ENCODE assay signal across 1 cellular context in the genomic region with DNA sequence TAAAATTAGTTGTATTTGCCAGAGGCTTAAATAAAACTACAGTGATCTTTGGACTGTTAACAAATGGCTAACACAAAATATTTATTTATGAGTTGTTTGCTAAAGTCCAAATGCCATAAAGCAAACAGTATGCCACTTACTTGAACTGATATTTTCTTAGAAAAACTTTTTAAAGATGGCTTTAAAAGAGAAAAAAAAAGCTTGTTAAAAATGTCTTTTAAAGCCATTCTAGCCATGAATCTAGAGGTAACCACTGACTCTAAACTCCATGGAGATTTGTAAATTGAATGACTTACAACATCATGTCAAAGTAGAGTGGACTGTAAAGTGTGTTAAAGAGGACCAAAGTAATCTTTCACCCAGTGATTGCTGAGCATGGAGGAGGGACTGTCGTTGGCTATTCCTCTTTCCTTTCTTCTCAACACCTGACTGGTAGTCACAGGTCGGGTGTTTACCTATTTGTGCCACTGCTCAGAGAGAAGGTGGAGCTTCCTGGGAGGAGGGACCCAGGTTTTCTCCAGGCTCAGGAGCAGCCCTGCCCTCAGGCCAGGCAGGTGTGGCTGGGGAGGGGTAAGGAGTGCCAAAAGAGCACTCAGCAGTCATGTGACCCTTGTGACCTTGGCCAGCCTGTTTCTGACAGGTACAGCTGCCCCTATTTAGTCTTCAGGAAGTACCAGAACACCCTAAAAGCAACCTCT.
TF ChIP-seq lines count a peak whose summit lies in the region.

No MANE protein-coding gene starts in this region.

TF ChIP-seq in HepG2, 621 proteins besides CTCF, POLR2A, EP300 and RAD21 (continued from another document and continues in another):
- TF ChIP-seq, protein P1, sequence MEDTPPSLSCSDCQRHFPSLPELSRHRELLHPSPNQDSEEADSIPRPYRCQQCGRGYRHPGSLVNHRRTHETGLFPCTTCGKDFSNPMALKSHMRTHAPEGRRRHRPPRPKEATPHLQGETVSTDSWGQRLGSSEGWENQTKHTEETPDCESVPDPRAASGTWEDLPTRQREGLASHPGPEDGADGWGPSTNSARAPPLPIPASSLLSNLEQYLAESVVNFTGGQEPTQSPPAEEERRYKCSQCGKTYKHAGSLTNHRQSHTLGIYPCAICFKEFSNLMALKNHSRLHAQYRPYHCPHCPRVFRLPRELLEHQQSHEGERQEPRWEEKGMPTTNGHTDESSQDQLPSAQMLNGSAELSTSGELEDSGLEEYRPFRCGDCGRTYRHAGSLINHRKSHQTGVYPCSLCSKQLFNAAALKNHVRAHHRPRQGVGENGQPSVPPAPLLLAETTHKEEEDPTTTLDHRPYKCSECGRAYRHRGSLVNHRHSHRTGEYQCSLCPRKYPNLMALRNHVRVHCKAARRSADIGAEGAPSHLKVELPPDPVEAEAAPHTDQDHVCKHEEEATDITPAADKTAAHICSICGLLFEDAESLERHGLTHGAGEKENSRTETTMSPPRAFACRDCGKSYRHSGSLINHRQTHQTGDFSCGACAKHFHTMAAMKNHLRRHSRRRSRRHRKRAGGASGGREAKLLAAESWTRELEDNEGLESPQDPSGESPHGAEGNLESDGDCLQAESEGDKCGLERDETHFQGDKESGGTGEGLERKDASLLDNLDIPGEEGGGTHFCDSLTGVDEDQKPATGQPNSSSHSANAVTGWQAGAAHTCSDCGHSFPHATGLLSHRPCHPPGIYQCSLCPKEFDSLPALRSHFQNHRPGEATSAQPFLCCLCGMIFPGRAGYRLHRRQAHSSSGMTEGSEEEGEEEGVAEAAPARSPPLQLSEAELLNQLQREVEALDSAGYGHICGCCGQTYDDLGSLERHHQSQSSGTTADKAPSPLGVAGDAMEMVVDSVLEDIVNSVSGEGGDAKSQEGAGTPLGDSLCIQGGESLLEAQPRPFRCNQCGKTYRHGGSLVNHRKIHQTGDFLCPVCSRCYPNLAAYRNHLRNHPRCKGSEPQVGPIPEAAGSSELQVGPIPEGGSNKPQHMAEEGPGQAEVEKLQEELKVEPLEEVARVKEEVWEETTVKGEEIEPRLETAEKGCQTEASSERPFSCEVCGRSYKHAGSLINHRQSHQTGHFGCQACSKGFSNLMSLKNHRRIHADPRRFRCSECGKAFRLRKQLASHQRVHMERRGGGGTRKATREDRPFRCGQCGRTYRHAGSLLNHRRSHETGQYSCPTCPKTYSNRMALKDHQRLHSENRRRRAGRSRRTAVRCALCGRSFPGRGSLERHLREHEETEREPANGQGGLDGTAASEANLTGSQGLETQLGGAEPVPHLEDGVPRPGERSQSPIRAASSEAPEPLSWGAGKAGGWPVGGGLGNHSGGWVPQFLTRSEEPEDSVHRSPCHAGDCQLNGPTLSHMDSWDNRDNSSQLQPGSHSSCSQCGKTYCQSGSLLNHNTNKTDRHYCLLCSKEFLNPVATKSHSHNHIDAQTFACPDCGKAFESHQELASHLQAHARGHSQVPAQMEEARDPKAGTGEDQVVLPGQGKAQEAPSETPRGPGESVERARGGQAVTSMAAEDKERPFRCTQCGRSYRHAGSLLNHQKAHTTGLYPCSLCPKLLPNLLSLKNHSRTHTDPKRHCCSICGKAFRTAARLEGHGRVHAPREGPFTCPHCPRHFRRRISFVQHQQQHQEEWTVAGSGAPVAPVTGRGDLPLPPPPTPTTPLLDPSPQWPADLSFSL (CRISPR knock-in tag; IDR thresholded peaks at IDR 0.05) = no peak
- TF ChIP-seq HNRNPLL (IDR thresholded peaks at IDR 0.05; ENCODE audit: low read depth, low read length, poor library complexity, severe bottlenecking) (no peak), ZNF724P (CRISPR knock-in tag; IDR thresholded peaks at IDR 0.05; ENCODE audit: borderline replicate concordance) (no peak), MAFF (IDR thresholded peaks at IDR 0.05; ENCODE audit: low read depth, low read length) (no peak), SRSF9 (IDR thresholded peaks at IDR 0.05; ENCODE audit: borderline replicate concordance, insufficient read depth, low read depth, low read length, poor library complexity, severe bottlenecking) (no peak), HNF4A (CRISPR knock-in tag; IDR thresholded peaks at IDR 0.05) (peak; percentile 60), SOX13 (IDR thresholded peaks at IDR 0.05) (0 out of 2 replicates have a peak, but pooled peaks have one; percentile 16), SOX13 (CRISPR knock-in tag; conservative IDR thresholded peaks at IDR 0.05 in 1 of 2, IDR thresholded peaks at IDR 0.05 in 1 of 2) (no peak; a peak in 1 of 4 replicates), FOXA1 (IDR thresholded peaks at IDR 0.05) (no peak), FOXA1 (CRISPR knock-in tag; IDR thresholded peaks at IDR 0.05) (peak; percentile 80), SAP130 (CRISPR knock-in tag; IDR thresholded peaks at IDR 0.05; ENCODE audit: low read depth) (peak; percentile 77), FOXM1 (CRISPR knock-in tag; IDR thresholded peaks at IDR 0.05) (no peak), SP2 (CRISPR knock-in tag; IDR thresholded peaks at IDR 0.05) (no peak), ARHGAP35 (CRISPR knock-in tag; IDR thresholded peaks at IDR 0.05; ENCODE audit: borderline replicate concordance) (no peak), ZNF577 (CRISPR knock-in tag; IDR thresholded peaks at IDR 0.05; ENCODE audit: borderline replicate concordance, low read depth) (no peak), PHF8 (CRISPR knock-in tag; IDR thresholded peaks at IDR 0.05) (no peak), FOXK1 (CRISPR knock-in tag; IDR thresholded peaks at IDR 0.05; ENCODE audit: borderline replicate concordance, low read depth) (peak; percentile 73; the same call in 1 of the 2 replicates), ELF3 (CRISPR knock-in tag; IDR thresholded peaks at IDR 0.05) (peak; percentile 63; the same call in 1 of the 2 replicates), ZNF430 (CRISPR knock-in tag; IDR thresholded peaks at IDR 0.05) (no peak), CEBPB (IDR thresholded peaks at IDR 0.05; ENCODE audit: borderline replicate concordance, low read depth, low read length) (no peak), ZSCAN25 (CRISPR knock-in tag; IDR thresholded peaks at IDR 0.05) (no peak), HDAC2 (CRISPR knock-in tag; IDR thresholded peaks at IDR 0.05) (no peak), SATB2 (CRISPR knock-in tag; IDR thresholded peaks at IDR 0.05) (no peak), ZNF383 (CRISPR knock-in tag; IDR thresholded peaks at IDR 0.05; ENCODE audit: borderline replicate concordance) (no peak), CEBPG (CRISPR knock-in tag; IDR thresholded peaks at IDR 0.05) (peak; percentile 20; the same call in 1 of the 2 replicates), ZNF335 (CRISPR knock-in tag; IDR thresholded peaks at IDR 0.05) (no peak), ZNF644 (CRISPR knock-in tag; IDR thresholded peaks at IDR 0.05; ENCODE audit: low read depth) (0 out of 2 replicates have a peak, but pooled peaks have one; percentile 18), ZNF678 (CRISPR knock-in tag; IDR thresholded peaks at IDR 0.05) (no peak), SYNCRIP (IDR thresholded peaks at IDR 0.05; ENCODE audit: insufficient read depth, low read depth, low read length) (no peak), ZFP36 (IDR thresholded peaks at IDR 0.05; ENCODE audit: borderline replicate concordance, low read depth, low read length, partially characterized antibody) (no peak), MEIS1 (CRISPR knock-in tag; IDR thresholded peaks at IDR 0.05; ENCODE audit: borderline replicate concordance) (no peak), NFKBIZ (CRISPR knock-in tag; IDR thresholded peaks at IDR 0.05) (no peak), RELA (CRISPR knock-in tag; IDR thresholded peaks at IDR 0.05) (no peak)
- TF ChIP-seq, protein P2, sequence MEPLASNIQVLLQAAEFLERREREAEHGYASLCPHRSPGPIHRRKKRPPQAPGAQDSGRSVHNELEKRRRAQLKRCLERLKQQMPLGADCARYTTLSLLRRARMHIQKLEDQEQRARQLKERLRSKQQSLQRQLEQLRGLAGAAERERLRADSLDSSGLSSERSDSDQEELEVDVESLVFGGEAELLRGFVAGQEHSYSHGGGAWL (CRISPR knock-in tag; IDR thresholded peaks at IDR 0.05) = no peak
- TF ChIP-seq, protein P3, sequence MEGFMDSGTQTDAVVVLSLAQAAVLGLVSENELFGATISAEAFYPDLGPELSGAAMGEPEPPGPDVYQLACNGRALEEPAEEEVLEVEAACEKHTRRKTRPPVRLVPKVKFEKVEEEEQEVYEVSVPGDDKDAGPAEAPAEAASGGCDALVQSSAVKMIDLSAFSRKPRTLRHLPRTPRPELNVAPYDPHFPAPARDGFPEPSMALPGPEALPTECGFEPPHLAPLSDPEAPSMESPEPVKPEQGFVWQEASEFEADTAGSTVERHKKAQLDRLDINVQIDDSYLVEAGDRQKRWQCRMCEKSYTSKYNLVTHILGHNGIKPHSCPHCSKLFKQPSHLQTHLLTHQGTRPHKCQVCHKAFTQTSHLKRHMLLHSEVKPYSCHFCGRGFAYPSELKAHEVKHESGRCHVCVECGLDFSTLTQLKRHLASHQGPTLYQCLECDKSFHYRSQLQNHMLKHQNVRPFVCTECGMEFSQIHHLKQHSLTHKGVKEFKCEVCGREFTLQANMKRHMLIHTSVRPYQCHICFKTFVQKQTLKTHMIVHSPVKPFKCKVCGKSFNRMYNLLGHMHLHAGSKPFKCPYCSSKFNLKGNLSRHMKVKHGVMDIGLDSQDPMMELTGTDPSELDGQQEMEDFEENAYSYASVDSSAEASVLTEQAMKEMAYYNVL (CRISPR knock-in tag; IDR thresholded peaks at IDR 0.05; ENCODE audit: borderline replicate concordance) = no peak
- TF ChIP-seq, protein P4, sequence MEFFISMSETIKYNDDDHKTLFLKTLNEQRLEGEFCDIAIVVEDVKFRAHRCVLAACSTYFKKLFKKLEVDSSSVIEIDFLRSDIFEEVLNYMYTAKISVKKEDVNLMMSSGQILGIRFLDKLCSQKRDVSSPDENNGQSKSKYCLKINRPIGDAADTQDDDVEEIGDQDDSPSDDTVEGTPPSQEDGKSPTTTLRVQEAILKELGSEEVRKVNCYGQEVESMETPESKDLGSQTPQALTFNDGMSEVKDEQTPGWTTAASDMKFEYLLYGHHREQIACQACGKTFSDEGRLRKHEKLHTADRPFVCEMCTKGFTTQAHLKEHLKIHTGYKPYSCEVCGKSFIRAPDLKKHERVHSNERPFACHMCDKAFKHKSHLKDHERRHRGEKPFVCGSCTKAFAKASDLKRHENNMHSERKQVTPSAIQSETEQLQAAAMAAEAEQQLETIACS (CRISPR knock-in tag; IDR thresholded peaks at IDR 0.05) = no peak
- TF ChIP-seq, protein P5, sequence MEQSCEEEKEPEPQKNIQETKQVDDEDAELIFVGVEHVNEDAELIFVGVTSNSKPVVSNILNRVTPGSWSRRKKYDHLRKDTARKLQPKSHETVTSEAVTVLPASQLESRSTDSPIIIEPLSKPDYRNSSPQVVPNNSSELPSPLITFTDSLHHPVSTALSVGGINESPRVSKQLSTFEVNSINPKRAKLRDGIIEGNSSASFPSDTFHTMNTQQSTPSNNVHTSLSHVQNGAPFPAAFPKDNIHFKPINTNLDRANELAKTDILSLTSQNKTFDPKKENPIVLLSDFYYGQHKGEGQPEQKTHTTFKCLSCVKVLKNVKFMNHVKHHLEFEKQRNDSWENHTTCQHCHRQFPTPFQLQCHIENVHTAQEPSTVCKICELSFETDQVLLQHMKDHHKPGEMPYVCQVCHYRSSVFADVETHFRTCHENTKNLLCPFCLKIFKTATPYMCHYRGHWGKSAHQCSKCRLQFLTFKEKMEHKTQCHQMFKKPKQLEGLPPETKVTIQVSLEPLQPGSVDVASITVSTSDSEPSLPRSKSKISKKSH (CRISPR knock-in tag; IDR thresholded peaks at IDR 0.05; ENCODE audit: borderline replicate concordance) = no peak
- TF ChIP-seq, protein P6, sequence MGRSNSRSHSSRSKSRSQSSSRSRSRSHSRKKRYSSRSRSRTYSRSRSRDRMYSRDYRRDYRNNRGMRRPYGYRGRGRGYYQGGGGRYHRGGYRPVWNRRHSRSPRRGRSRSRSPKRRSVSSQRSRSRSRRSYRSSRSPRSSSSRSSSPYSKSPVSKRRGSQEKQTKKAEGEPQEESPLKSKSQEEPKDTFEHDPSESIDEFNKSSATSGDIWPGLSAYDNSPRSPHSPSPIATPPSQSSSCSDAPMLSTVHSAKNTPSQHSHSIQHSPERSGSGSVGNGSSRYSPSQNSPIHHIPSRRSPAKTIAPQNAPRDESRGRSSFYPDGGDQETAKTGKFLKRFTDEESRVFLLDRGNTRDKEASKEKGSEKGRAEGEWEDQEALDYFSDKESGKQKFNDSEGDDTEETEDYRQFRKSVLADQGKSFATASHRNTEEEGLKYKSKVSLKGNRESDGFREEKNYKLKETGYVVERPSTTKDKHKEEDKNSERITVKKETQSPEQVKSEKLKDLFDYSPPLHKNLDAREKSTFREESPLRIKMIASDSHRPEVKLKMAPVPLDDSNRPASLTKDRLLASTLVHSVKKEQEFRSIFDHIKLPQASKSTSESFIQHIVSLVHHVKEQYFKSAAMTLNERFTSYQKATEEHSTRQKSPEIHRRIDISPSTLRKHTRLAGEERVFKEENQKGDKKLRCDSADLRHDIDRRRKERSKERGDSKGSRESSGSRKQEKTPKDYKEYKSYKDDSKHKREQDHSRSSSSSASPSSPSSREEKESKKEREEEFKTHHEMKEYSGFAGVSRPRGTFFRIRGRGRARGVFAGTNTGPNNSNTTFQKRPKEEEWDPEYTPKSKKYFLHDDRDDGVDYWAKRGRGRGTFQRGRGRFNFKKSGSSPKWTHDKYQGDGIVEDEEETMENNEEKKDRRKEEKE (IDR thresholded peaks at IDR 0.05) = no peak
- TF ChIP-seq, protein P7, sequence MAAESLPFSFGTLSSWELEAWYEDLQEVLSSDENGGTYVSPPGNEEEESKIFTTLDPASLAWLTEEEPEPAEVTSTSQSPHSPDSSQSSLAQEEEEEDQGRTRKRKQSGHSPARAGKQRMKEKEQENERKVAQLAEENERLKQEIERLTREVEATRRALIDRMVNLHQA (CRISPR knock-in tag; IDR thresholded peaks at IDR 0.05) = no peak
- TF ChIP-seq, protein P8, sequence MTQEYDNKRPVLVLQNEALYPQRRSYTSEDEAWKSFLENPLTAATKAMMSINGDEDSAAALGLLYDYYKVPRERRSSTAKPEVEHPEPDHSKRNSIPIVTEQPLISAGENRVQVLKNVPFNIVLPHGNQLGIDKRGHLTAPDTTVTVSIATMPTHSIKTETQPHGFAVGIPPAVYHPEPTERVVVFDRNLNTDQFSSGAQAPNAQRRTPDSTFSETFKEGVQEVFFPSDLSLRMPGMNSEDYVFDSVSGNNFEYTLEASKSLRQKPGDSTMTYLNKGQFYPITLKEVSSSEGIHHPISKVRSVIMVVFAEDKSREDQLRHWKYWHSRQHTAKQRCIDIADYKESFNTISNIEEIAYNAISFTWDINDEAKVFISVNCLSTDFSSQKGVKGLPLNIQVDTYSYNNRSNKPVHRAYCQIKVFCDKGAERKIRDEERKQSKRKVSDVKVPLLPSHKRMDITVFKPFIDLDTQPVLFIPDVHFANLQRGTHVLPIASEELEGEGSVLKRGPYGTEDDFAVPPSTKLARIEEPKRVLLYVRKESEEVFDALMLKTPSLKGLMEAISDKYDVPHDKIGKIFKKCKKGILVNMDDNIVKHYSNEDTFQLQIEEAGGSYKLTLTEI (CRISPR knock-in tag; conservative IDR thresholded peaks at IDR 0.05) = no peak
- TF ChIP-seq, protein P9, sequence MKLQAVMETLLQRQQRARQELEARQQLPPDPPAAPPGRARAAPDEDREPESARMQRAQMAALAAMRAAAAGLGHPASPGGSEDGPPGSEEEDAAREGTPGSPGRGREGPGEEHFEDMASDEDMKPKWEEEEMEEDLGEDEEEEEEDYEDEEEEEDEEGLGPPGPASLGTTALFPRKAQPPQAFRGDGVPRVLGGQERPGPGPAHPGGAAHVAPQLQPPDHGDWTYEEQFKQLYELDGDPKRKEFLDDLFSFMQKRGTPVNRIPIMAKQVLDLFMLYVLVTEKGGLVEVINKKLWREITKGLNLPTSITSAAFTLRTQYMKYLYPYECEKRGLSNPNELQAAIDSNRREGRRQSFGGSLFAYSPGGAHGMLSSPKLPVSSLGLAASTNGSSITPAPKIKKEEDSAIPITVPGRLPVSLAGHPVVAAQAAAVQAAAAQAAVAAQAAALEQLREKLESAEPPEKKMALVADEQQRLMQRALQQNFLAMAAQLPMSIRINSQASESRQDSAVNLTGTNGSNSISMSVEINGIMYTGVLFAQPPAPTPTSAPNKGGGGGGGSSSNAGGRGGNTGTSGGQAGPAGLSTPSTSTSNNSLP (IDR thresholded peaks at IDR 0.05; ENCODE audit: low read depth, low read length) = peak; percentile 66; the same call in 1 of the 2 replicates
